17 cellular contexts compared by ENCODE assay signal in the genomic region with DNA sequence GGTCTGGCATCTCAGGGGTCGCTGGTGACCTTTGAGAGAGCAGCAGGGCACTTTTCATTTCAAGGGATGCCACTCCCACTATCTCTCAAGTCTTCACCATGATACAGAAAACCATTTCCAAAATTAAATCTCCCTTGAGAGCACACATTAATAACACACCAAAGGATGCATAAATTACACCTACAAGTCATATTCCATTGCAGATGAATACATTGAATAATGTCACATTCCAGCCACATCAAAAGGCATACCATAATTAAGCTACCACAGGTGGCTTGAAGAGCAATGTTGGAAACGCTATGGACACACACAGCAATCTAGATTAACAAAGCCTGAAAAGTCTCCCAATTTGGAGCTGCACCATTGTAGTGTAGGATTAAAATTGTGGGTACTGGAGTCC.
DNase-seq lines count a peak whose midpoint lies in the region; ATAC-seq and TF ChIP-seq lines count a peak whose summit lies in the region.
"Had no signal": no experiment of that assay in that cellular context is flagged by ENCODE, and none has a peak within 500 bp of the region (broad histone marks: within the 10 kb centered on the region; RNA-seq: fewer than 3 reads in every experiment).

No MANE protein-coding gene starts in this region.

- peaks cover 9% of the 10 kb centered on the region for H3K4me1 Mint-ChIP-seq in activated CD4-positive, alpha-beta T cell treated with anti-CD3 and anti-CD28 coated beads for 36 hours
- H3K4me1 Mint-ChIP-seq in stimulated activated naive CD8-positive, alpha-beta T cell treated with anti-CD3 and anti-CD28 coated beads, Interleukin-15, amount 100 ng/mL, for 72 hours = no peaks in the 10 kb centered on the region
- H3K4me1 Mint-ChIP-seq: CD14-positive monocyte; CD4-positive, alpha-beta memory T cell had no signal

- CTCF ChIA-PET in activated CD4-positive, alpha-beta T cell treated with anti-CD3 and anti-CD28 coated beads for 36 hours (lab: Charles Lee) = no interaction called here

- peaks cover 5% of the 10 kb centered on the region for H3K27me3 Mint-ChIP-seq in activated CD4-positive, alpha-beta T cell treated with anti-CD3 and anti-CD28 coated beads for 36 hours
- H3K27me3 Mint-ChIP-seq in stimulated activated naive CD8-positive, alpha-beta T cell treated with anti-CD3 and anti-CD28 coated beads, Interleukin-15, amount 100 ng/mL, for 72 hours = peaks cover 5% of the 10 kb centered on the region

- ATAC-seq in activated CD4-positive, alpha-beta T cell treated with anti-CD3 and anti-CD28 coated beads for 36 hours = peak; percentile 64
- peak; percentile 48 for ATAC-seq in stimulated activated naive CD8-positive, alpha-beta T cell treated with anti-CD3 and anti-CD28 coated beads, Interleukin-15, amount 100 ng/mL, for 72 hours
- no peak for ATAC-seq in HG02610 (IDR thresholded peaks at IDR 0.05; ENCODE audit: unreplicated experiment)

- no peak for TF ChIP-seq CTCF in foreskin fibroblast (IDR thresholded peaks at IDR 0.05; ENCODE audit: low read depth, low read length)

- H3K4me3 Mint-ChIP-seq in activated CD4-positive, alpha-beta T cell treated with anti-CD3 and anti-CD28 coated beads for 36 hours = no peak overlapping the region
- no peak overlapping the region for H3K4me3 Mint-ChIP-seq in stimulated activated naive CD8-positive, alpha-beta T cell treated with anti-CD3 and anti-CD28 coated beads, Interleukin-15, amount 100 ng/mL, for 72 hours
- H3K4me3 Mint-ChIP-seq: CD14-positive monocyte; CD4-positive, alpha-beta memory T cell; H9 had no signal

- no peak overlapping the region for H3K27ac Mint-ChIP-seq in activated CD4-positive, alpha-beta T cell treated with anti-CD3 and anti-CD28 coated beads for 36 hours
- H3K27ac Mint-ChIP-seq in stimulated activated naive CD8-positive, alpha-beta T cell treated with anti-CD3 and anti-CD28 coated beads, Interleukin-15, amount 100 ng/mL, for 72 hours = no peak overlapping the region
- H3K27ac Mint-ChIP-seq: CD14-positive monocyte; CD4-positive, alpha-beta memory T cell; H9 had no signal

- H3K36me3 Mint-ChIP-seq in activated CD4-positive, alpha-beta T cell treated with anti-CD3 and anti-CD28 coated beads for 36 hours (ENCODE audit: low read depth) = no peaks in the 10 kb centered on the region
- H3K36me3 Mint-ChIP-seq: CD14-positive monocyte; CD4-positive, alpha-beta memory T cell had no signal

- H3K9me3 Mint-ChIP-seq in activated CD4-positive, alpha-beta T cell treated with anti-CD3 and anti-CD28 coated beads for 36 hours (ENCODE audit: low read depth) = no peaks in the 10 kb centered on the region
- H3K9me3 Mint-ChIP-seq in stimulated activated naive CD8-positive, alpha-beta T cell treated with anti-CD3 and anti-CD28 coated beads, Interleukin-15, amount 100 ng/mL, for 72 hours = peaks cover 6 to 9% of the 10 kb centered on the region in 2 donors
- H3K9me3 Mint-ChIP-seq: CD4-positive, alpha-beta memory T cell; H9 had no signal

- H3K4me3 ChIP-seq in foreskin fibroblast (ENCODE audit: low read depth in 1 of 2, low read length in 2 of 2) = no peak overlapping the region
- H3K4me3 ChIP-seq: BLaER1 had no signal

- no peak for DNase-seq in activated CD4-positive, alpha-beta T cell treated with anti-CD3 and anti-CD28 coated beads for 36 hours
- DNase-seq in activated CD4-positive, alpha-beta T cell treated with anti-CD3 and anti-CD28 coated beads for 1 hour = no peak
- peak; percentile 85 for DNase-seq in SW480 (ENCODE audit: low spot score)
- peak; percentile 12 for DNase-seq in putamen (ENCODE audit: low spot score)
- no peak for DNase-seq in stimulated activated naive CD8-positive, alpha-beta T cell treated with anti-CD3 and anti-CD28 coated beads, Interleukin-15, amount 100 ng/mL, for 72 hours
- DNase-seq in stimulated activated CD4-positive, alpha-beta T cell treated with anti-CD3 and anti-CD28 coated beads, Interleukin-2, amount 100 ng/mL, for 24 hours = no peak
- DNase-seq in foreskin fibroblast = no peak
- DNase-seq: 8988T; Calu3; CD4-positive, alpha-beta memory T cell; DMS79 treated with DMSO at 0.1 percent for 48 hours; GF-D8; H9; IMR-90 had no signal

- POLR2A ChIA-PET in activated CD4-positive, alpha-beta T cell treated with anti-CD3 and anti-CD28 coated beads for 36 hours (lab: Charles Lee) = no interaction called here

- intact Hi-C loops in activated CD4-positive, alpha-beta T cell treated with anti-CD3 and anti-CD28 coated beads for 36 hours (cut with DNase I, micrococcal nuclease) = no loop called here

Comparison
In these comparisons a context has a peak if more than half of its experiments do, and no peak if none do; other contexts are left out.
1. DNase-seq: peak in SW480 (single experiment) and putamen (single experiment); none in activated CD4-positive, alpha-beta T cell treated with anti-CD3 and anti-CD28 coated beads for 36 hours (single experiment), activated CD4-positive, alpha-beta T cell treated with anti-CD3 and anti-CD28 coated beads for 1 hour (single experiment), stimulated activated naive CD8-positive, alpha-beta T cell treated with anti-CD3 and anti-CD28 coated beads, Interleukin-15, amount 100 ng/mL, for 72 hours (0 of 2), stimulated activated CD4-positive, alpha-beta T cell treated with anti-CD3 and anti-CD28 coated beads, Interleukin-2, amount 100 ng/mL, for 24 hours (0 of 2) and foreskin fibroblast (0 of 2).